In the genomic region with DNA sequence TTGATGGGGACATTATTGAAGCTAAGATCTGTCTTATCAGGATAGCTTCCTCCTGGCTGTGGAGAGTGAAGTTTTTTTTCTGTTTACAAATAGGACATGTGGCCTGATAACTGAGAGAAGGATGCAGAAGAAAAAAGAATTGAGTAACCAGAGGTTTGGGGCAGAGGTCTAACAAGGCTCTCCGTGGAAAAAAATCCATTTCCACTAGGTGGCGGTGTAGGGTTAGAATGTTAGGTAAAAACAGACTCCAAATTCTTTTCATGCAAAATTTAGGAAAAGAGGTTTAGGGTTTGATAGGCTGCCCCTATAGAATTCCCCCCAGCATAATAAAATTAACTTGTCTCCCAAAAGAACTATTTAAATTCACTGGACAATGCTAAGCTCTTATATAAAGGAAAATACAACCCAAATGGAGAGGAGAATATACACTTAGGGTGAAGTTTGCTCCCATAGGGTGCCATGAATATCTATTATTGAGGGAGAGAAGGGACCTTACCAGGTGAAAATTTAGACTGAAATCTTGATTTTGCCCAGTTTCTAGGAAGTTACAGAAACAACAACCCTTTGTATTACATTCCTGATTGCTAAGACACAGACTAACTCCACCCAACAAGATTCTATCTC, we compare ENCODE assay signal across 9 cellular contexts.
DNase-seq lines count a peak whose midpoint lies in the region; ATAC-seq and TF ChIP-seq lines count a peak whose summit lies in the region.
"Had no signal": no experiment of that assay in that cellular context is flagged by ENCODE, and none has a peak within 500 bp of the region (broad histone marks: within the 10 kb centered on the region; RNA-seq: fewer than 3 reads in every experiment).

No MANE protein-coding gene starts in this region.

- H3K36me3 Mint-ChIP-seq in type B pancreatic cell, result no peaks in the 10 kb centered on the region
- no peaks in the 10 kb centered on the region for H3K36me3 Mint-ChIP-seq in stimulated activated effector memory CD8-positive, alpha-beta T cell treated with anti-CD3 and anti-CD28 coated beads, Interleukin-12 subunit alpha, Interleukin-12 subunit beta, amount 100 ng/mL, for 72 hours

- POLR2A ChIA-PET in BJ (lab: Charles Lee), result no interaction called here

- ATAC-seq in stimulated activated effector memory CD8-positive, alpha-beta T cell treated with anti-CD3 and anti-CD28 coated beads, Interleukin-12 subunit alpha, Interleukin-12 subunit beta, amount 100 ng/mL, for 72 hours, result no peak

- H3K9ac ChIP-seq in Loucy (ENCODE audit: low read depth, low read length, poor library complexity, severe bottlenecking), result no peak overlapping the region

- H3K27me3 ChIP-seq in BJ (ENCODE audit: control insufficient read depth, insufficient read depth, low read length) (no peaks in the 10 kb centered on the region), Loucy (ENCODE audit: insufficient read depth, low read length, poor library complexity, severe bottlenecking) (no peaks in the 10 kb centered on the region)
- H3K27me3 ChIP-seq: neutrophil had no signal

- DNase-seq in BJ (ENCODE audit: low read depth), result no peak
- peak; percentile 6 for DNase-seq in T1000 (lab: John Stamatoyannopoulos, UW)
- DNase-seq in head of caudate nucleus, result peak in 35 of 42 donors; percentile 7 to 85 (median 47)
- DNase-seq in type B pancreatic cell (ENCODE audit: extremely low spot score, unreplicated experiment), result no peak
- no peak for DNase-seq in stimulated activated effector memory CD8-positive, alpha-beta T cell treated with anti-CD3 and anti-CD28 coated beads, Interleukin-12 subunit alpha, Interleukin-12 subunit beta, amount 100 ng/mL, for 72 hours (ENCODE audit: low spot score in 2 of 2)
- DNase-seq in stimulated activated naive CD4-positive, alpha-beta T cell treated with Interleukin-2 at 50 U/mL for 16 hours (lab: John Stamatoyannopoulos, UW), result no peak

- no peaks in the 10 kb centered on the region for H3K79me2 ChIP-seq in Loucy (ENCODE audit: insufficient read depth, low read length)

- CTCF ChIA-PET in BJ (lab: Yijun Ruan, JAX), result interaction anchor here (0.7 to 1.8 kb wide), 5 partner anchors 11 to 563 kb away, joined by 3 to 4 read pairs (median 3); no protein-coding TSS in a partner anchor

- H3K9me2 ChIP-seq in Loucy (replicated peaks; ENCODE audit: low read depth, low read length), result no peaks in the 10 kb centered on the region

- H4K20me1 ChIP-seq in Loucy (ENCODE audit: insufficient read depth, low read length, poor library complexity, severe bottlenecking), result no peaks in the 10 kb centered on the region

- H3K9me3 Mint-ChIP-seq in type B pancreatic cell, result no peaks in the 10 kb centered on the region
- no peaks in the 10 kb centered on the region for H3K9me3 Mint-ChIP-seq in stimulated activated effector memory CD8-positive, alpha-beta T cell treated with anti-CD3 and anti-CD28 coated beads, Interleukin-12 subunit alpha, Interleukin-12 subunit beta, amount 100 ng/mL, for 72 hours

- no peak overlapping the region for H3K4me3 ChIP-seq in BJ (ENCODE audit: low read depth, low read length)
- no peak overlapping the region for H3K4me3 ChIP-seq in Loucy (ENCODE audit: low read length, poor library complexity, severe bottlenecking)

- H3K4me1 ChIP-seq in Loucy (ENCODE audit: insufficient read depth, low read length, poor library complexity, severe bottlenecking), result no peaks in the 10 kb centered on the region

- no peaks in the 10 kb centered on the region for H3K9me3 ChIP-seq in Loucy (ENCODE audit: insufficient read depth, low read depth, low read length)
- H3K9me3 ChIP-seq: neutrophil had no signal

- H3F3A ChIP-seq in Loucy (ENCODE audit: low read depth), result no peaks in the 10 kb centered on the region

- no peak overlapping the region for H3K27ac Mint-ChIP-seq in type B pancreatic cell
- no peak overlapping the region for H3K27ac Mint-ChIP-seq in stimulated activated effector memory CD8-positive, alpha-beta T cell treated with anti-CD3 and anti-CD28 coated beads, Interleukin-12 subunit alpha, Interleukin-12 subunit beta, amount 100 ng/mL, for 72 hours

- no peak overlapping the region for H3K4me2 ChIP-seq in Loucy (ENCODE audit: low read depth, low read length, poor library complexity, severe bottlenecking)

- no peaks in the 10 kb centered on the region for H3K27me3 Mint-ChIP-seq in type B pancreatic cell

- no peak overlapping the region for H2AFZ ChIP-seq in Loucy (ENCODE audit: low read length)

- intact Hi-C loops in head of caudate nucleus (cut with DNase I), result no loop called here

- H3K36me3 ChIP-seq in BJ (ENCODE audit: control insufficient read depth, insufficient read depth, low read length), result no peaks in the 10 kb centered on the region
- H3K36me3 ChIP-seq in Loucy (ENCODE audit: insufficient read depth, low read length), result no peaks in the 10 kb centered on the region
- H3K36me3 ChIP-seq: neutrophil had no signal

- H3K4me3 Mint-ChIP-seq in type B pancreatic cell, result no peak overlapping the region
- H3K4me3 Mint-ChIP-seq in stimulated activated effector memory CD8-positive, alpha-beta T cell treated with anti-CD3 and anti-CD28 coated beads, Interleukin-12 subunit alpha, Interleukin-12 subunit beta, amount 100 ng/mL, for 72 hours, result no peak overlapping the region

- TF ChIP-seq CTCF in BJ (IDR thresholded peaks at IDR 0.05; ENCODE audit: insufficient read depth, low read depth, low read length) (peak; percentile 54), GM12874 (IDR thresholded peaks at IDR 0.05; ENCODE audit: insufficient read depth, low read depth, low read length) (peak; percentile 56), Loucy (conservative IDR thresholded peaks at IDR 0.05; ENCODE audit: low read length) (peak; percentile 76), type B pancreatic cell (conservative IDR thresholded peaks at IDR 0.05) (peak; percentile 81)

- no peaks in the 10 kb centered on the region for H3K4me1 Mint-ChIP-seq in type B pancreatic cell (ENCODE audit: unreplicated experiment)
- H3K4me1 Mint-ChIP-seq in stimulated activated effector memory CD8-positive, alpha-beta T cell treated with anti-CD3 and anti-CD28 coated beads, Interleukin-12 subunit alpha, Interleukin-12 subunit beta, amount 100 ng/mL, for 72 hours, result no peaks in the 10 kb centered on the region

Comparison
In these comparisons a context has a peak if more than half of its experiments do, and no peak if none do; other contexts are left out.
1. DNase-seq: peak in T1000 (single experiment) and head of caudate nucleus (35 of 42); none in BJ (single experiment), type B pancreatic cell (single experiment), stimulated activated effector memory CD8-positive, alpha-beta T cell treated with anti-CD3 and anti-CD28 coated beads, Interleukin-12 subunit alpha, Interleukin-12 subunit beta, amount 100 ng/mL, for 72 hours (0 of 2) and stimulated activated naive CD4-positive, alpha-beta T cell treated with Interleukin-2 at 50 U/mL for 16 hours (single experiment).
2. Peak in every context shown above with its lines, with median percentiles within 50 percentile points of each other: CTCF ChIP-seq.